In genomic region chr2:26011990-26012856, GRCh38 we compare ENCODE assay signal across 8 cellular contexts. TPM values are rescaled to one million over a fixed set of nuclear protein-coding genes. Genes with fewer than 3 reads are reported as not detected.
A peak's percentile ranks its signal among the peaks of the same experiment; 100 is the strongest.
DNase-seq lines count a peak whose midpoint lies in the region; ATAC-seq and TF ChIP-seq lines count a peak whose summit lies in the region.

No MANE protein-coding gene starts in this region.

- CTCF ChIA-PET in CD4-positive, alpha-beta memory T cell (lab: Charles Lee; ENCODE audit: partially characterized antibody) = interaction anchor here (1.9 kb wide), 1 partner anchor 61 kb away, joined by 5 read pairs; no protein-coding TSS in a partner anchor

- TF ChIP-seq RAD21 in liver (IDR thresholded peaks at IDR 0.05) = no peak

- H3K4me1 Mint-ChIP-seq in CD4-positive, alpha-beta memory T cell = no peaks in the 10 kb centered on the region

- peak; percentile 40 for DNase-seq in AG10803 (ENCODE audit: low read depth)
- DNase-seq in M059J (ENCODE audit: low read depth) = peak; percentile 86
- DNase-seq in body of pancreas = peak; percentile 60 to 83 (median 74)
- no peak for DNase-seq in coronary artery (ENCODE audit: low spot score)
- no peak for DNase-seq in CD4-positive, alpha-beta memory T cell

- TF ChIP-seq POLR2A in body of pancreas (IDR thresholded peaks at IDR 0.05) = no peak

- intact Hi-C loops in body of pancreas (cut with DNase I) = no loop called here
- intact Hi-C loops in CD4-positive, alpha-beta memory T cell (cut with micrococcal nuclease) = no loop called here

- H3K4me1 ChIP-seq in body of pancreas = peaks cover 25% of the 10 kb centered on the region
- H3K4me1 ChIP-seq in liver (ENCODE audit: control insufficient read depth in 4 of 4, insufficient read depth in 4 of 4, low read length in 3 of 4) = peaks cover 0 to 13% (median 7%) of the 10 kb centered on the region in 4 donors
- no peaks in the 10 kb centered on the region for H3K4me1 ChIP-seq in CD4-positive, alpha-beta memory T cell (ENCODE audit: insufficient read depth, low read length)

- H3K27ac Mint-ChIP-seq in CD4-positive, alpha-beta memory T cell = peak overlapping the region in 1 of 7 donors; percentile 4

- ATAC-seq in body of pancreas (peak; percentile 85), GM19324 (IDR thresholded peaks at IDR 0.05; ENCODE audit: low FRiP score, unreplicated experiment) (no peak), HG02763 (IDR thresholded peaks at IDR 0.05; ENCODE audit: unreplicated experiment) (no peak)

- POLR2A ChIA-PET in CD4-positive, alpha-beta memory T cell (lab: Charles Lee; ENCODE audit: partially characterized antibody) = no interaction called here

- H3K4me3 Mint-ChIP-seq in CD4-positive, alpha-beta memory T cell = no peak overlapping the region

- H3K27ac ChIP-seq in body of pancreas (peak overlapping the region; percentile 58 to 80 (median 66)), liver (ENCODE audit: low read depth in 1 of 2, low read length in 2 of 2) (peak overlapping the region; percentile 4 to 11), coronary artery (no peak overlapping the region)
- H3K27ac ChIP-seq in CD4-positive, alpha-beta memory T cell (ENCODE audit: low read depth, low read length) = no peak overlapping the region

- no peaks in the 10 kb centered on the region for H3K27me3 ChIP-seq in body of pancreas
- H3K27me3 ChIP-seq in liver (ENCODE audit: control insufficient read depth in 4 of 4, insufficient read depth in 4 of 4, low read length in 3 of 4) = no peaks in the 10 kb centered on the region
- no peaks in the 10 kb centered on the region for H3K27me3 ChIP-seq in CD4-positive, alpha-beta memory T cell (ENCODE audit: insufficient read depth, low read length)

- TF ChIP-seq CTCF in AG10803 (conservative IDR thresholded peaks at IDR 0.05; ENCODE audit: low read length) (no peak), body of pancreas (IDR thresholded peaks at IDR 0.05) (no peak), liver (IDR thresholded peaks at IDR 0.05; ENCODE audit: low read depth, low read length, missing input control) (no peak), coronary artery (IDR thresholded peaks at IDR 0.05) (no peak)

- WGBS in body of pancreas, 2 donors = 9 to 16% methylated on average over 14 of the region's 14 CpGs
- WGBS in liver = 31% methylated on average over 14 of the region's 14 CpGs

- no peak overlapping the region for H3K9ac ChIP-seq in liver (ENCODE audit: low read depth in 1 of 2, low read length in 2 of 2)

- H3K36me3 ChIP-seq in body of pancreas (replicated peaks in 1 of 2; ENCODE audit: insufficient read depth in 1 of 2, low read depth in 2 of 2) (no peaks in the 10 kb centered on the region), liver (ENCODE audit: control insufficient read depth in 4 of 4, insufficient read depth in 3 of 4, low read depth in 1 of 4, low read length in 3 of 4) (no peaks in the 10 kb centered on the region)
- H3K36me3 ChIP-seq in CD4-positive, alpha-beta memory T cell (ENCODE audit: insufficient read depth, low read length) = no peaks in the 10 kb centered on the region

- H3K27me3 Mint-ChIP-seq in CD4-positive, alpha-beta memory T cell = no peaks in the 10 kb centered on the region

- H3K9me3 Mint-ChIP-seq in CD4-positive, alpha-beta memory T cell = peaks cover 0 to 2% (median 0%) of the 10 kb centered on the region in 8 donors

- no peaks in the 10 kb centered on the region for H3K36me3 Mint-ChIP-seq in CD4-positive, alpha-beta memory T cell

- H3K4me3 ChIP-seq in AG10803 (ENCODE audit: low read length) (no peak overlapping the region), body of pancreas (no peak overlapping the region), liver (ENCODE audit: low read depth in 1 of 3, low read length in 3 of 3) (no peak overlapping the region), coronary artery (no peak overlapping the region)
- H3K4me3 ChIP-seq in CD4-positive, alpha-beta memory T cell (ENCODE audit: low read length in 2 of 2) = no peak overlapping the region

- H3K9me3 ChIP-seq in body of pancreas = no peaks in the 10 kb centered on the region
- H3K9me3 ChIP-seq in liver (ENCODE audit: control insufficient read depth in 4 of 4, low read length in 3 of 4) = no peaks in the 10 kb centered on the region
- no peaks in the 10 kb centered on the region for H3K9me3 ChIP-seq in CD4-positive, alpha-beta memory T cell (ENCODE audit: control insufficient read depth in 1 of 2, low read length in 2 of 2)

TF ChIP-seq in liver, 16 proteins besides CTCF, POLR2A, EP300 and RAD21:
- no peak for TF ChIP-seq NR2F2 (IDR thresholded peaks at IDR 0.05)
- TF ChIP-seq MAX (IDR thresholded peaks at IDR 0.05) = peak; percentile 66
- TF ChIP-seq GABPA (IDR thresholded peaks at IDR 0.05 in 1 of 2, conservative IDR thresholded peaks at IDR 0.05 in 1 of 2) = peak in 1 of 2 donors; percentile 40
- TF ChIP-seq REST (IDR thresholded peaks at IDR 0.05) = peak; percentile 68
- peak; percentile 10 for TF ChIP-seq SP1 (IDR thresholded peaks at IDR 0.05)
- TF ChIP-seq, protein P1, sequence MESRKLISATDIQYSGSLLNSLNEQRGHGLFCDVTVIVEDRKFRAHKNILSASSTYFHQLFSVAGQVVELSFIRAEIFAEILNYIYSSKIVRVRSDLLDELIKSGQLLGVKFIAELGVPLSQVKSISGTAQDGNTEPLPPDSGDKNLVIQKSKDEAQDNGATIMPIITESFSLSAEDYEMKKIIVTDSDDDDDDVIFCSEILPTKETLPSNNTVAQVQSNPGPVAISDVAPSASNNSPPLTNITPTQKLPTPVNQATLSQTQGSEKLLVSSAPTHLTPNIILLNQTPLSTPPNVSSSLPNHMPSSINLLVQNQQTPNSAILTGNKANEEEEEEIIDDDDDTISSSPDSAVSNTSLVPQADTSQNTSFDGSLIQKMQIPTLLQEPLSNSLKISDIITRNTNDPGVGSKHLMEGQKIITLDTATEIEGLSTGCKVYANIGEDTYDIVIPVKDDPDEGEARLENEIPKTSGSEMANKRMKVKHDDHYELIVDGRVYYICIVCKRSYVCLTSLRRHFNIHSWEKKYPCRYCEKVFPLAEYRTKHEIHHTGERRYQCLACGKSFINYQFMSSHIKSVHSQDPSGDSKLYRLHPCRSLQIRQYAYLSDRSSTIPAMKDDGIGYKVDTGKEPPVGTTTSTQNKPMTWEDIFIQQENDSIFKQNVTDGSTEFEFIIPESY (IDR thresholded peaks at IDR 0.05) = peak; percentile 74
- TF ChIP-seq EGR1 (IDR thresholded peaks at IDR 0.05; ENCODE audit: low read depth in 2 of 2) = peak in 1 of 2 donors; percentile 44
- TF ChIP-seq ATF3 (IDR thresholded peaks at IDR 0.05) = peak; percentile 54
- TF ChIP-seq YY1 (IDR thresholded peaks at IDR 0.05) = peak; percentile 69
- TF ChIP-seq FOXA2 (IDR thresholded peaks at IDR 0.05) = peak; percentile 66
- TF ChIP-seq HNF4A (conservative IDR thresholded peaks at IDR 0.05) = peak; percentile 11 to 58
- no peak for TF ChIP-seq TAF1 (conservative IDR thresholded peaks at IDR 0.05)
- TF ChIP-seq JUND (IDR thresholded peaks at IDR 0.05) = peak; percentile 92 to 97
- TF ChIP-seq RXRA (IDR thresholded peaks at IDR 0.05) = peak in 1 of 2 donors; percentile 79
- no peak for TF ChIP-seq HNF4G (IDR thresholded peaks at IDR 0.05)
- no peak for TF ChIP-seq FOXA1 (IDR thresholded peaks at IDR 0.05)

RNA-seq across cellular contexts. Expression of gene RAB10, which starts 21.7 kb away (rescaled TPM):
- 71.0 and 115 TPM in 2 replicates for total RNA-seq in M059J (2014; rRNA removed; shearing (Covaris generic))
- 100 to 1,000 TPM in 1 of 2 donors, 10 to 100 TPM in 1; 41.5 to 115 TPM for total RNA-seq in body of pancreas
- total RNA-seq in liver = 10 to 100 TPM; 51.5 to 52.2 TPM
- 10 to 100 TPM; 26.6 to 31.7 TPM for polyA plus RNA-seq in liver
- 10 to 100 TPM; 67.8 to 77.2 TPM for total RNA-seq in CD4-positive, alpha-beta memory T cell
- 100 to 1,000 TPM; 106 to 108 TPM for polyA plus RNA-seq in CD4-positive, alpha-beta memory T cell

RNA-seq across cellular contexts. Expression of gene KIF3C, which starts 29.9 kb away (rescaled TPM):
- 6.3 and 11.1 TPM in 2 replicates for total RNA-seq in M059J (2014; rRNA removed; shearing (Covaris generic))
- 1 to 10 TPM in 1 of 2 donors, under 1 TPM in 1; 0.99 to 3.1 TPM for total RNA-seq in body of pancreas
- under 1 TPM; 0.67 to 0.93 TPM for total RNA-seq in liver
- polyA plus RNA-seq in liver = under 1 TPM; 0.26 to 0.68 TPM
- total RNA-seq in CD4-positive, alpha-beta memory T cell = 1 to 10 TPM; 4.1 to 5.1 TPM
- 1 to 10 TPM in 1 of 2 donors, under 1 TPM in 1; 0.46 to 2.8 TPM for polyA plus RNA-seq in CD4-positive, alpha-beta memory T cell

Comparison
In these comparisons a context has a peak if more than half of its experiments do, and no peak if none do; other contexts are left out.
1. DNase-seq: peak in AG10803 (single experiment), M059J (single experiment) and body of pancreas (4 of 4); none in coronary artery (single experiment) and CD4-positive, alpha-beta memory T cell (0 of 5).
2. H3K27ac ChIP-seq: peak in body of pancreas (4 of 4) and liver (2 of 2); none in coronary artery (0 of 2) and CD4-positive, alpha-beta memory T cell (single experiment).